In the genomic region with DNA sequence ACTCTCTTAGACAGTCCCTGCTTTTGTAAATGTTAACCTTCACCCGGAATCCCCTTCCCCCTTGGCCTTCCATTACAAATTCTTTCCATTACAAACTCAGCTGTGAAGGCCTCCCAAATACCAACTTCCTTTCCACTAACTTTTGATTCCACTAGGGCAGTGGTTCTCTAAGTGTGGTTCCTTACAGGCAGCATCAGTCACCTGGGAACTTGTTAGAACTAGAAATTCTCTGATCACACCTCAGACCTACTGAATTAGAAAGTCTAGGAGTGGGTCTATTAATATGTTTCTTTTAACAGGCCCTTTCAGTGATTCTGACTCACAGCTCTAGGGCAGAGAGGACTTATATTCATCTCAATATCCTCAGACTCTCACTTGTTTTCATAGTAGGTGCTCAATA, we compare ENCODE assay signal across 21 cellular contexts. TPM values are rescaled to one million over a fixed set of nuclear protein-coding genes. Genes with fewer than 3 reads are reported as not detected.
A peak's percentile ranks its signal among the peaks of the same experiment; 100 is the strongest.
DNase-seq lines count a peak whose midpoint lies in the region; ATAC-seq and TF ChIP-seq lines count a peak whose summit lies in the region.
"Had no signal": no experiment of that assay in that cellular context is flagged by ENCODE, and none has a peak within 500 bp of the region (broad histone marks: within the 10 kb centered on the region; RNA-seq: fewer than 3 reads in every experiment).

No MANE protein-coding gene starts in this region.

- ATAC-seq in foreskin keratinocyte (peak; percentile 91), HG03354 (IDR thresholded peaks at IDR 0.05; ENCODE audit: poor library complexity, severe bottlenecking, unreplicated experiment) (no peak), GM21423 (IDR thresholded peaks at IDR 0.05; ENCODE audit: unreplicated experiment) (no peak), HG02588 (IDR thresholded peaks at IDR 0.05; ENCODE audit: unreplicated experiment) (no peak)
- ATAC-seq in stimulated activated naive CD8-positive, alpha-beta T cell treated with anti-CD3 and anti-CD28 coated beads, Interleukin-15, Interleukin-2, amounts not matched to agents 100 U/mL and 50 U/mL, for 24 hours = peak; percentile 95
- ATAC-seq: body of pancreas; effector memory CD8-positive, alpha-beta T cell; left ventricle myocardium superior; mucosa of descending colon; psoas muscle; SK-N-SH treated with all-trans-retinoic acid at 6 μM for 48 hours had no signal

- peak overlapping the region; percentile 84 for H3K27ac Mint-ChIP-seq in activated naive CD4-positive, alpha-beta T cell treated with anti-CD3 and anti-CD28 coated beads, Interleukin-2, amount 50 U/mL, for 24 hours
- H3K27ac Mint-ChIP-seq in activated T-helper 1 cell treated with anti-CD3 and anti-CD28 coated beads, Interleukin-12 subunit alpha, Interleukin-12 subunit beta, Interleukin-2, Interleukin-4 antibody, amounts not matched to agents 30 ng/mL and 10 ng/mL and 1 ng/mL, durations not matched to agents 14 hours and 24 hours and 36 hours = peak overlapping the region; percentile 78

- DNase-seq in activated naive CD4-positive, alpha-beta T cell treated with Interleukin-2 at 50 U/mL for 16 hours = no peak
- DNase-seq in activated T-helper 1 cell treated with anti-CD3 and anti-CD28 coated beads, Interleukin-12 subunit alpha, Interleukin-12 subunit beta, Interleukin-2, Interleukin-4 antibody, amounts not matched to agents 30 ng/mL and 10 ng/mL and 1 ng/mL, durations not matched to agents 14 hours and 24 hours and 36 hours (ENCODE audit: low spot score) = no peak
- DNase-seq in foreskin keratinocyte = peak; percentile 59 to 75
- no peak for DNase-seq in stimulated activated naive CD8-positive, alpha-beta T cell treated with anti-CD3 and anti-CD28 coated beads, Interleukin-15, Interleukin-2, amounts not matched to agents 100 U/mL and 50 U/mL, for 24 hours
- DNase-seq: body of pancreas; CD8-positive, alpha-beta memory T cell; DMS53; effector memory CD8-positive, alpha-beta T cell; head of caudate nucleus; left ventricle myocardium superior; mucosa of descending colon; NCI-H524; psoas muscle; trophoblast cell had no signal

- H3K36me3 Mint-ChIP-seq in activated naive CD4-positive, alpha-beta T cell treated with anti-CD3 and anti-CD28 coated beads, Interleukin-2, amount 50 U/mL, for 24 hours = no peaks in the 10 kb centered on the region
- H3K36me3 Mint-ChIP-seq in activated T-helper 1 cell treated with anti-CD3 and anti-CD28 coated beads, Interleukin-12 subunit alpha, Interleukin-12 subunit beta, Interleukin-2, Interleukin-4 antibody, amounts not matched to agents 30 ng/mL and 10 ng/mL and 1 ng/mL, durations not matched to agents 14 hours and 24 hours and 36 hours (ENCODE audit: low read depth) = peaks cover 2% of the 10 kb centered on the region
- H3K36me3 Mint-ChIP-seq: CD8-positive, alpha-beta memory T cell had no signal

- no peak overlapping the region for H3K27ac ChIP-seq in foreskin keratinocyte
- H3K27ac ChIP-seq: body of pancreas, neutrophil, psoas muscle, RWPE1 had no signal

- H3K9me3 Mint-ChIP-seq in activated naive CD4-positive, alpha-beta T cell treated with anti-CD3 and anti-CD28 coated beads, Interleukin-2, amount 50 U/mL, for 24 hours = no peaks in the 10 kb centered on the region
- H3K9me3 Mint-ChIP-seq in activated T-helper 1 cell treated with anti-CD3 and anti-CD28 coated beads, Interleukin-12 subunit alpha, Interleukin-12 subunit beta, Interleukin-2, Interleukin-4 antibody, amounts not matched to agents 30 ng/mL and 10 ng/mL and 1 ng/mL, durations not matched to agents 14 hours and 24 hours and 36 hours = no peaks in the 10 kb centered on the region
- H3K9me3 Mint-ChIP-seq: CD8-positive, alpha-beta memory T cell; effector memory CD8-positive, alpha-beta T cell had no signal

- no peaks in the 10 kb centered on the region for H3K27me3 Mint-ChIP-seq in activated naive CD4-positive, alpha-beta T cell treated with anti-CD3 and anti-CD28 coated beads, Interleukin-2, amount 50 U/mL, for 24 hours
- no peaks in the 10 kb centered on the region for H3K27me3 Mint-ChIP-seq in activated T-helper 1 cell treated with anti-CD3 and anti-CD28 coated beads, Interleukin-12 subunit alpha, Interleukin-12 subunit beta, Interleukin-2, Interleukin-4 antibody, amounts not matched to agents 30 ng/mL and 10 ng/mL and 1 ng/mL, durations not matched to agents 14 hours and 24 hours and 36 hours (ENCODE audit: insufficient read depth)
- H3K27me3 Mint-ChIP-seq: CD8-positive, alpha-beta memory T cell; effector memory CD8-positive, alpha-beta T cell had no signal

- H3K27me3 ChIP-seq in foreskin keratinocyte = no peaks in the 10 kb centered on the region
- H3K27me3 ChIP-seq: body of pancreas, neutrophil had no signal

- intact Hi-C loops in activated T-helper 1 cell treated with anti-CD3 and anti-CD28 coated beads, Interleukin-12 subunit alpha, Interleukin-12 subunit beta, Interleukin-2, Interleukin-4 antibody, amounts not matched to agents 30 ng/mL and 10 ng/mL and 1 ng/mL, durations not matched to agents 14 hours and 24 hours and 36 hours (cut with micrococcal nuclease) = loop anchor here (1.0 kb wide), 2 partner anchors 10 to 23 kb away; no protein-coding TSS in a partner anchor

- no peak overlapping the region for H3K4me3 Mint-ChIP-seq in activated naive CD4-positive, alpha-beta T cell treated with anti-CD3 and anti-CD28 coated beads, Interleukin-2, amount 50 U/mL, for 24 hours
- peak overlapping the region; percentile 23 for H3K4me3 Mint-ChIP-seq in activated T-helper 1 cell treated with anti-CD3 and anti-CD28 coated beads, Interleukin-12 subunit alpha, Interleukin-12 subunit beta, Interleukin-2, Interleukin-4 antibody, amounts not matched to agents 30 ng/mL and 10 ng/mL and 1 ng/mL, durations not matched to agents 14 hours and 24 hours and 36 hours
- H3K4me3 Mint-ChIP-seq: CD8-positive, alpha-beta memory T cell; effector memory CD8-positive, alpha-beta T cell had no signal

- peaks cover 3% of the 10 kb centered on the region for H3K4me1 ChIP-seq in foreskin keratinocyte
- H3K4me1 ChIP-seq: body of pancreas, psoas muscle had no signal

- peak; percentile 23 for TF ChIP-seq CTCF in foreskin keratinocyte (conservative IDR thresholded peaks at IDR 0.05)

- H3K4me1 Mint-ChIP-seq in activated naive CD4-positive, alpha-beta T cell treated with anti-CD3 and anti-CD28 coated beads, Interleukin-2, amount 50 U/mL, for 24 hours = peaks cover 22% of the 10 kb centered on the region
- peaks cover 26% of the 10 kb centered on the region for H3K4me1 Mint-ChIP-seq in activated T-helper 1 cell treated with anti-CD3 and anti-CD28 coated beads, Interleukin-12 subunit alpha, Interleukin-12 subunit beta, Interleukin-2, Interleukin-4 antibody, amounts not matched to agents 30 ng/mL and 10 ng/mL and 1 ng/mL, durations not matched to agents 14 hours and 24 hours and 36 hours (ENCODE audit: low read depth)

RNA-seq across cellular contexts. Expression of a gene that starts 19.0 kb away (rescaled TPM):
- 72.7 and 75.0 TPM in 2 replicates for total RNA-seq in activated T-helper 1 cell treated with anti-CD3 and anti-CD28 coated beads, Interleukin-12 subunit alpha, Interleukin-12 subunit beta, Interleukin-2, Interleukin-4 antibody, amounts not matched to agents 30 ng/mL and 10 ng/mL and 1 ng/mL, durations not matched to agents 14 hours and 24 hours and 36 hours
- total RNA-seq in foreskin keratinocyte = 56.2 and 57.8 TPM in 2 replicates
- 42.0 and 43.7 TPM in 2 replicates for polyA plus RNA-seq in foreskin keratinocyte

RNA-seq across cellular contexts. Expression of a gene that starts 24.5 kb away (rescaled TPM):
- 119 and 121 TPM in 2 replicates for total RNA-seq in activated T-helper 1 cell treated with anti-CD3 and anti-CD28 coated beads, Interleukin-12 subunit alpha, Interleukin-12 subunit beta, Interleukin-2, Interleukin-4 antibody, amounts not matched to agents 30 ng/mL and 10 ng/mL and 1 ng/mL, durations not matched to agents 14 hours and 24 hours and 36 hours
- 17.1 and 17.6 TPM in 2 replicates for total RNA-seq in foreskin keratinocyte
- 3.2 and 4.2 TPM in 2 replicates for polyA plus RNA-seq in foreskin keratinocyte

Comparison
In these comparisons a context has a peak if more than half of its experiments do, and no peak if none do; other contexts are left out.
1. DNase-seq: peak in foreskin keratinocyte (2 of 2); none in activated naive CD4-positive, alpha-beta T cell treated with Interleukin-2 at 50 U/mL for 16 hours (single experiment), activated T-helper 1 cell treated with anti-CD3 and anti-CD28 coated beads, Interleukin-12 subunit alpha, Interleukin-12 subunit beta, Interleukin-2, Interleukin-4 antibody, amounts not matched to agents 30 ng/mL and 10 ng/mL and 1 ng/mL, durations not matched to agents 14 hours and 24 hours and 36 hours (single experiment) and stimulated activated naive CD8-positive, alpha-beta T cell treated with anti-CD3 and anti-CD28 coated beads, Interleukin-15, Interleukin-2, amounts not matched to agents 100 U/mL and 50 U/mL, for 24 hours (single experiment).
2. ATAC-seq: peak in foreskin keratinocyte (single experiment) and stimulated activated naive CD8-positive, alpha-beta T cell treated with anti-CD3 and anti-CD28 coated beads, Interleukin-15, Interleukin-2, amounts not matched to agents 100 U/mL and 50 U/mL, for 24 hours (single experiment); none in HG03354 (single experiment), GM21423 (single experiment) and HG02588 (single experiment).